ENCODE assay signal across 9 cellular contexts in genomic region chr1:100131623-100132022, GRCh38. TPM values are rescaled to one million over a fixed set of nuclear protein-coding genes. Genes with fewer than 3 reads are reported as not detected.
A peak's percentile ranks its signal among the peaks of the same experiment; 100 is the strongest.
DNase-seq lines count a peak whose midpoint lies in the region; TF ChIP-seq lines count a peak whose summit lies in the region.
"Had no signal": no experiment of that assay in that cellular context is flagged by ENCODE, and none has a peak within 500 bp of the region (broad histone marks: within the 10 kb centered on the region; RNA-seq: fewer than 3 reads in every experiment).

No MANE protein-coding gene starts in this region.

- H3K27me3 ChIP-seq in BLaER1 treated with 17β-estradiol and CSF1 and Interleukin-3, amounts not matched to agents 10 nM and 100 nM, result no peaks in the 10 kb centered on the region
- no peaks in the 10 kb centered on the region for H3K27me3 ChIP-seq in mucosa of rectum (ENCODE audit: control insufficient read depth in 2 of 2, insufficient read depth in 2 of 2, low read length in 2 of 2)
- no peaks in the 10 kb centered on the region for H3K27me3 ChIP-seq in tibial nerve

- H3K27ac ChIP-seq in BLaER1 treated with 17β-estradiol and CSF1 and Interleukin-3, amounts not matched to agents 10 nM and 100 nM, result no peak overlapping the region
- H3K27ac ChIP-seq in mucosa of rectum (ENCODE audit: low read depth in 2 of 2, low read length in 2 of 2), result no peak overlapping the region
- no peak overlapping the region for H3K27ac ChIP-seq in tibial nerve

- peak overlapping the region in 8 of 11 experiments; percentile 80 to 86 (median 84); a peak in 11 of 22 replicates for H3K9ac ChIP-seq in BLaER1 treated with 17β-estradiol and CSF1 and Interleukin-3, amounts not matched to agents 10 nM and 100 nM
- no peak overlapping the region for H3K9ac ChIP-seq in mucosa of rectum (ENCODE audit: low read depth in 1 of 2, low read length in 2 of 2)

- H3K9me3 ChIP-seq in BLaER1 treated with 17β-estradiol and CSF1 and Interleukin-3, amounts not matched to agents 10 nM and 100 nM (replicated peaks in 1 of 11), result no peaks in the 10 kb centered on the region
- H3K9me3 ChIP-seq in mucosa of rectum (ENCODE audit: control insufficient read depth in 2 of 2, low read length in 2 of 2) (no peaks in the 10 kb centered on the region), tibial nerve (no peaks in the 10 kb centered on the region)

- TF ChIP-seq EP300 in tibial nerve (IDR thresholded peaks at IDR 0.05), result no peak

- DNase-seq in HFF-Myc (ENCODE audit: extremely low read depth, low read depth), result no peak
- no peak for DNase-seq in astrocyte of the cerebellum (ENCODE audit: low read depth)
- DNase-seq in medulla oblongata (ENCODE audit: extremely low spot score), result no peak
- DNase-seq in tibial nerve (ENCODE audit: low spot score in 2 of 2), result no peak
- DNase-seq in HuH-7 (ENCODE audit: low spot score), result no peak
- no peak for DNase-seq in cerebellar nuclear complex (lab: John Stamatoyannopoulos, UW)
- DNase-seq: midbrain had no signal

- no peak for TF ChIP-seq POLR2A in tibial nerve (IDR thresholded peaks at IDR 0.05)

- TF ChIP-seq CTCF in HFF-Myc (IDR thresholded peaks at IDR 0.05; ENCODE audit: low read depth, low read length, missing control alignments), result no peak
- no peak for TF ChIP-seq CTCF in astrocyte of the cerebellum (IDR thresholded peaks at IDR 0.05; ENCODE audit: low read depth, low read length, missing control alignments)
- TF ChIP-seq CTCF in tibial nerve (IDR thresholded peaks at IDR 0.05), result no peak

- peaks cover 2 to 13% (median 7%) of the 10 kb centered on the region in 11 experiments; a peak in 18 of 22 replicates for H3K36me3 ChIP-seq in BLaER1 treated with 17β-estradiol and CSF1 and Interleukin-3, amounts not matched to agents 10 nM and 100 nM
- peaks cover 0 to 2% of the 10 kb centered on the region in 2 donors for H3K36me3 ChIP-seq in mucosa of rectum (ENCODE audit: control insufficient read depth in 2 of 2, insufficient read depth in 2 of 2, low read length in 2 of 2)
- peaks cover 0 to under 1% (median 0%) of the 10 kb centered on the region in 3 donors for H3K36me3 ChIP-seq in tibial nerve

- H3K4me3 ChIP-seq in BLaER1 treated with 17β-estradiol and CSF1 and Interleukin-3, amounts not matched to agents 10 nM and 100 nM, result peak overlapping the region; percentile 79 to 98 (median 90); a peak in 19 of 20 replicates
- H3K4me3 ChIP-seq in HFF-Myc (replicated peaks; ENCODE audit: low read depth, low read length), result peak overlapping the region; percentile 95
- peak overlapping the region; percentile 98 for H3K4me3 ChIP-seq in astrocyte of the cerebellum (ENCODE audit: low read depth, low read length)
- H3K4me3 ChIP-seq in mucosa of rectum (ENCODE audit: low read length in 2 of 2), result peak overlapping the region; percentile 97 to 98
- H3K4me3 ChIP-seq in tibial nerve, result peak overlapping the region in 1 of 4 donors; percentile 79

- peaks cover 22 to 37% (median 29%) of the 10 kb centered on the region in 10 experiments for H3K4me1 ChIP-seq in BLaER1 treated with 17β-estradiol and CSF1 and Interleukin-3, amounts not matched to agents 10 nM and 100 nM
- H3K4me1 ChIP-seq in mucosa of rectum (ENCODE audit: control insufficient read depth in 2 of 2, insufficient read depth in 2 of 2, low read length in 2 of 2) (peaks cover 3 to 16% of the 10 kb centered on the region in 2 donors), tibial nerve (peaks cover 0 to 41% (median 16%) of the 10 kb centered on the region in 4 donors)

- 71 to 74% methylated on average over 8 of the region's 8 CpGs for WGBS in tibial nerve, 2 donors

- in situ Hi-C loops in astrocyte of the cerebellum (cut with HindIII; ENCODE audit: low sequenced_read_pairs), result loop anchor here (5.0 kb wide), 1 partner anchor 54 kb away; no protein-coding TSS in a partner anchor

- H3K4me2 ChIP-seq in BLaER1 treated with 17β-estradiol and CSF1 and Interleukin-3, amounts not matched to agents 10 nM and 100 nM, result peak overlapping the region; percentile 74 to 96 (median 85)

- H4K20me1 ChIP-seq in BLaER1 treated with 17β-estradiol and CSF1 and Interleukin-3, amounts not matched to agents 10 nM and 100 nM, result no peaks in the 10 kb centered on the region; a peak in 1 of 22 replicates

RNA-seq across cellular contexts. Expression of gene SASS6, which starts 1.1 kb away (rescaled TPM):
- total RNA-seq in tibial nerve, result 1 to 10 TPM; 1.8 to 3.9 (median 2.7) TPM

RNA-seq across cellular contexts. Expression of gene TRMT13, which starts 1.3 kb away (rescaled TPM):
- total RNA-seq in tibial nerve, result 10 to 100 TPM; 10.2 to 33.0 (median 16.2) TPM

RNA-seq across cellular contexts. Expression of gene LRRC39, which starts 46.4 kb away (rescaled TPM):
- 1 to 10 TPM in 2 of 4 donors, under 1 TPM in 2; 0.39 to 7.5 (median 1.5) TPM for total RNA-seq in tibial nerve

Comparison
In these comparisons a context has a peak if more than half of its experiments do, and no peak if none do; other contexts are left out.
1. H3K9ac ChIP-seq: peak in BLaER1 treated with 17β-estradiol and CSF1 and Interleukin-3, amounts not matched to agents 10 nM and 100 nM (8 of 11); none in mucosa of rectum (0 of 2).